Comparison of ENCODE assay signal across 19 cellular contexts in the genomic region with DNA sequence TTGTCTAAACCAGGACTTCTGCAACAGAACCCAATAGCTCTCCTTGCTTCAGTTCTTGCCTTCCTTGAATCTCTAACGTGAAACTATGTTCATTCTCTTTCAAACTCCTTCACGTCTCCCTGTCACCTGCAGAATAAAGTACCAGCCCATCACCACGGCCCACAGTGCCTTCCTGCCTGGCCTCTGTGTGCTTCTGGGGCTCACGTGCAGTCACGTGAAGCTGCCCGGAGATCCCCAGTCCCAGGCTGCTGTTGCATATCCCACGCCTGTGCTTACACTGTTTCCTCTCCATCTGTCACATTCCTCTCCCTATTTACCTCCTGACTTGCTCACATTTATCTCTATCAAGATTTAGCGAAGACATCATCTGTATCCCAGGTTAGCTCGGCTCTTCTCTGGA.
DNase-seq lines count a peak whose midpoint lies in the region; ATAC-seq, FAIRE-seq and TF ChIP-seq lines count a peak whose summit lies in the region.
"Had no signal": no experiment of that assay in that cellular context is flagged by ENCODE, and none has a peak within 500 bp of the region (broad histone marks: within the 10 kb centered on the region; RNA-seq: fewer than 3 reads in every experiment).

No MANE protein-coding gene starts in this region.

- no peaks in the 10 kb centered on the region for H3K27me3 ChIP-seq in skeletal muscle satellite cell (ENCODE audit: control insufficient read depth, insufficient read depth, low read length)
- H3K27me3 ChIP-seq in foreskin keratinocyte: no peaks in the 10 kb centered on the region
- H3K27me3 ChIP-seq in trophoblast cell (ENCODE audit: insufficient read depth, low read length): no peaks in the 10 kb centered on the region
- H3K27me3 ChIP-seq: esophagus squamous epithelium had no signal

- no peak overlapping the region for H3K14ac ChIP-seq in trophoblast cell (ENCODE audit: low read length)

- H3K9me3 ChIP-seq in skeletal muscle satellite cell (replicated peaks; ENCODE audit: low read length) (no peaks in the 10 kb centered on the region), trophoblast cell (ENCODE audit: insufficient read depth, low read depth, low read length) (no peaks in the 10 kb centered on the region)
- H3K9me3 ChIP-seq: esophagus squamous epithelium, left ventricle myocardium inferior had no signal

- no peak overlapping the region for H4K91ac ChIP-seq in trophoblast cell (ENCODE audit: low read depth, low read length)

- H3K4ac ChIP-seq in trophoblast cell (ENCODE audit: low read depth, low read length): no peak overlapping the region

- TF ChIP-seq CTCF in chondrocyte (IDR thresholded peaks at IDR 0.05) (no peak), GM13977 (IDR thresholded peaks at IDR 0.05; ENCODE audit: extremely low read depth, insufficient read depth, missing control alignments) (no peak), foreskin keratinocyte (conservative IDR thresholded peaks at IDR 0.05) (no peak)

- no peak overlapping the region for H3K23ac ChIP-seq in trophoblast cell (ENCODE audit: low read length)

- in situ Hi-C loops in GM13977 (cut with MboI; ENCODE audit: low pct_unique_long_range_greater_than_20kb, low sequenced_read_pairs, unreplicated experiment) (no loop called here), ACHN (cut with HindIII; ENCODE audit: low pct_ligation_motif_present, low pct_unique_long_range_greater_than_20kb, low sequenced_read_pairs) (no loop called here)

- H3K27ac ChIP-seq in foreskin keratinocyte (no peak overlapping the region), trophoblast cell (ENCODE audit: low read depth, low read length) (no peak overlapping the region)
- H3K27ac ChIP-seq: esophagus squamous epithelium, left ventricle myocardium inferior had no signal

- H3K4me1 ChIP-seq in skeletal muscle satellite cell (ENCODE audit: control insufficient read depth, insufficient read depth, low read length) (peaks cover 53% of the 10 kb centered on the region), foreskin keratinocyte (peaks cover 5% of the 10 kb centered on the region), trophoblast cell (ENCODE audit: control insufficient read depth in 1 of 2, insufficient read depth in 2 of 2, low read length in 2 of 2) (peaks cover 4 to 15% of the 10 kb centered on the region in 2 experiments)

- no peak overlapping the region for H4K12ac ChIP-seq in trophoblast cell (ENCODE audit: low read depth, low read length)

- H3K27me3 Mint-ChIP-seq in chondrocyte (ENCODE audit: low read depth): no peaks in the 10 kb centered on the region

- H3K4me3 ChIP-seq in skeletal muscle satellite cell (ENCODE audit: low read length) (no peak overlapping the region), trophoblast cell (ENCODE audit: low read depth, low read length) (no peak overlapping the region)
- H3K4me3 ChIP-seq: esophagus squamous epithelium, K562, left ventricle myocardium inferior had no signal

- H3K36me3 ChIP-seq in skeletal muscle satellite cell (ENCODE audit: insufficient read depth, low read length): peaks cover 62% of the 10 kb centered on the region
- peaks cover 0 to 5% of the 10 kb centered on the region in 2 experiments for H3K36me3 ChIP-seq in trophoblast cell (ENCODE audit: control insufficient read depth in 1 of 2, insufficient read depth in 2 of 2, low read length in 2 of 2)
- H3K36me3 ChIP-seq: esophagus squamous epithelium had no signal

- no peak overlapping the region for H4K8ac ChIP-seq in trophoblast cell (ENCODE audit: low read depth, low read length)

- no peak overlapping the region for H2BK5ac ChIP-seq in trophoblast cell (ENCODE audit: low read depth, low read length, poor library complexity)

- H3K18ac ChIP-seq in trophoblast cell (ENCODE audit: low read length): no peak overlapping the region

- H3K79me2 ChIP-seq in trophoblast cell (ENCODE audit: control insufficient read depth, insufficient read depth, low read length, poor library complexity): no peaks in the 10 kb centered on the region

- peak; percentile 21 for FAIRE-seq in GM19239 (lab: Jason Lieb, UNC)
- FAIRE-seq: colon, K562 had no signal

- WGBS in trophoblast cell (ENCODE audit: extremely low coverage, insufficient coverage, insufficient read length): no CpG with 5 or more reads among the region's 9 CpGs

- ATAC-seq in HG02884 (IDR thresholded peaks at IDR 0.05; ENCODE audit: unreplicated experiment) (peak; percentile 70), foreskin keratinocyte (no peak)
- ATAC-seq: K562; naive thymus-derived CD4-positive, alpha-beta T cell had no signal

- H3K9ac ChIP-seq in skeletal muscle satellite cell (ENCODE audit: low read depth, low read length) (peak overlapping the region; percentile 41), trophoblast cell (ENCODE audit: low read length) (no peak overlapping the region)

- no peak overlapping the region for H2AK5ac ChIP-seq in trophoblast cell (ENCODE audit: low read length)

- peaks cover 3% of the 10 kb centered on the region for H3K9me3 Mint-ChIP-seq in chondrocyte (ENCODE audit: low read depth)

- H3K36me3 Mint-ChIP-seq in chondrocyte (ENCODE audit: low read depth): peaks cover 8% of the 10 kb centered on the region
- H3K36me3 Mint-ChIP-seq: CD14-positive monocyte had no signal

- H3K4me1 Mint-ChIP-seq in chondrocyte (ENCODE audit: low read depth): peaks cover 93% of the 10 kb centered on the region

- H2BK120ac ChIP-seq in trophoblast cell (ENCODE audit: insufficient read depth, low read length, poor library complexity): no peak overlapping the region

- H3K4me3 Mint-ChIP-seq in chondrocyte (ENCODE audit: unreplicated experiment): no peak overlapping the region
- H3K4me3 Mint-ChIP-seq: CD14-positive monocyte; naive thymus-derived CD4-positive, alpha-beta T cell had no signal

- H3K4me2 ChIP-seq in skeletal muscle satellite cell (ENCODE audit: low read length): no peak overlapping the region
- no peak overlapping the region for H3K4me2 ChIP-seq in trophoblast cell (ENCODE audit: low read length)

- no peak overlapping the region for H2AFZ ChIP-seq in trophoblast cell (ENCODE audit: insufficient read depth, low read length, poor library complexity)

- H3K27ac Mint-ChIP-seq in chondrocyte (ENCODE audit: unreplicated experiment): peak overlapping the region; percentile 87
- H3K27ac Mint-ChIP-seq: CD14-positive monocyte; naive thymus-derived CD4-positive, alpha-beta T cell had no signal

- no peak for DNase-seq in GM19239 (ENCODE audit: insufficient read length, low spot score)
- DNase-seq in chondrocyte (ENCODE audit: low spot score): no peak
- no peak for DNase-seq in GM13977 (ENCODE audit: low spot score)
- no peak for DNase-seq in ACHN
- DNase-seq in foreskin keratinocyte: no peak
- DNase-seq in trophoblast cell: no peak
- DNase-seq: esophagus squamous epithelium; left ventricle myocardium inferior; naive thymus-derived CD4-positive, alpha-beta T cell; NCI-H1436; NCI-H69; RPMI8226; stimulated activated naive CD4-positive, alpha-beta T cell treated with Interleukin-2 at 50 U/mL for 16 hours; T-helper 1 cell had no signal

- peaks cover 2% of the 10 kb centered on the region for H3K79me1 ChIP-seq in trophoblast cell (ENCODE audit: low read length)

- H2BK12ac ChIP-seq in trophoblast cell (ENCODE audit: low read length): no peak overlapping the region
